ENCODE assay signal across 25 cellular contexts in the genomic region with DNA sequence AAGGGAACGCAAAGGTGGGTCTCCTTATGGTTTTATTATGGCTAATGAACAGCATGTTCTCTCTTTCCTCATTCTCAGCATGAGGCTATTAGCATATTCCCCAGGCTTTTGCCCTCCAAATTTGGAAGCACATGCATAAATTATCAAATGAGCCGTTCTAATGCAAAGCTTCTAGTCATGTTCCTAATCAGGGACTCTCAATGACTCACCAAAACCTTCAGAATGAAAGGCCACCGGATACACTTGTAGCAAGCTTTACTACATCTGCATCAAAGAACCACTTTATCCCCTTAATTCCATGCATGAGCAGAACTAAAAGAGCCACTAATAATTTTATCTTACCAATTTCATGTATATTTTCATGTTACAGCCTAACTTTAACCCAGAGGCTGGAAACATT.
"Had no signal": no experiment of that assay in that cellular context is flagged by ENCODE, and none has a peak within 500 bp of the region (broad histone marks: within the 10 kb centered on the region; RNA-seq: fewer than 3 reads in every experiment).

No MANE protein-coding gene starts in this region.

- H3K27me3 ChIP-seq: breast epithelium, cardiac muscle cell, colonic mucosa had no signal

- H3K4me3 ChIP-seq: breast epithelium, cardiac muscle cell, colonic mucosa had no signal

- H3K9me3 ChIP-seq: colonic mucosa had no signal

- H3K4me1 ChIP-seq: breast epithelium, colonic mucosa had no signal

- DNase-seq: activated CD4-positive, alpha-beta memory T cell treated with anti-CD3 and anti-CD28 coated beads for 36 hours; activated CD4-positive, alpha-beta T cell treated with anti-CD3 and anti-CD28 coated beads for 36 hours; activated CD4-positive, alpha-beta T cell treated with anti-CD3 and anti-CD28 coated beads, Interleukin-2, amount 10 ng/mL, durations not matched to agents 24 days and 14 days; activated CD4-positive, CD25-positive, alpha-beta regulatory T cell; activated CD4-positive, CD25-positive, alpha-beta regulatory T cell treated with anti-CD3 and anti-CD28 coated beads, Interleukin-2, amount 50 U/mL, for 72 hours; activated CD8-positive, alpha-beta memory T cell treated with anti-CD3 and anti-CD28 coated beads, Interleukin-2, amount 10 ng/mL, durations not matched to agents 7 days and 5 days; activated CD8-positive, alpha-beta memory T cell treated with anti-CD3 and anti-CD28 coated beads, Interleukin-2, amount 50 U/mL, for 4 hours; activated CD8-positive, alpha-beta T cell treated with anti-CD3 and anti-CD28 coated beads, Interleukin-2, amount 10 ng/mL, durations not matched to agents 7 days and 5 days; activated gamma-delta T cell; activated naive CD4-positive, alpha-beta T cell; activated naive CD4-positive, alpha-beta T cell treated with anti-CD3 and anti-CD28 coated beads, Interleukin-2, amount 50 U/mL, for 16 hours; activated T-cell treated with anti-CD3 and anti-CD28 coated beads, Interleukin-2, amount 50 U/mL, for 24 hours; activated T-cell treated with anti-CD3 and anti-CD28 coated beads, Interleukin-2, amount 50 U/mL, for 72 hours; amniotic stem cell; anterior cingulate cortex; central memory CD4-positive, alpha-beta T cell; cerebellar nuclear complex; colonic mucosa; effector CD8-positive, alpha-beta T cell; foreskin fibroblast; head of caudate nucleus; T-helper 2 cell had no signal

- H3K27ac ChIP-seq: breast epithelium, cardiac muscle cell, colonic mucosa, epithelial cell of prostate had no signal

- H3K36me3 ChIP-seq: breast epithelium, cardiac muscle cell, colonic mucosa had no signal
